In the genomic region with DNA sequence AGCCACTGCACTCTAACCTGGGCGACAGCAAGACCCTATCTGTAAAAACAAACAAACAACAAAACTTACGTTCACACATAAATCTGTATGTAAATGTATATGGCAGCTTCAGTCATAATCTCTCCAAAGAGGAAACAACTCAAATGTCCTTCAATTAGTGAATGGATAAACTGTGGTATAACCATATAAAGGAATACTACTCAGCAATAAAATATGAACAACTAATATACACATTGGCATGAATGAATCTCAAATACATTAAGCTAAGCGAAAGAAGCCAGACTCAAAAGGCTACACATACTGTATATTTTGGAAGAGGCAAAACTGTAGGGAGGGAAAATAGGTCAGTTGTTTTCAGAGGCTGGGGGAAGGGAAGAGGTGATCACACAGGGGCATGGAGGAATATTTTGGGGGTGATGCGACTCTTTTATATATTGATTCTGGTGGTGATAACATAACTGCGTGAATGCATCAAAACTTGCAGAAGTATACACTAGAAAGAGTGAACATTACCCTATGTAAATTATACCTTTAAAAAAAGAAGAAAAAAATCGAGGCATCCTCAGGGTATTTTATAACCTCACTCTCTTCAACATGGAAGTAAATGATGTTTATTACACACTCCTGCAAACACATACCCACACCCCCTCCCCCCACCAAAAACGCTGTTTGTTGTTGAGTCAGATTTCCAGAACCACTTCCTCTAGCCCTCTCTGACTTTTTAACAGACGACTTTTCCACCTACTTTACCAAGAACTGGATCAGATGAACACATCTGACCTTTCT, we compare ENCODE assay signal across 10 cellular contexts. TPM values are rescaled to one million over a fixed set of nuclear protein-coding genes. Genes with fewer than 3 reads are reported as not detected.
DNase-seq lines count a peak whose midpoint lies in the region; ATAC-seq, FAIRE-seq and TF ChIP-seq lines count a peak whose summit lies in the region.
"Had no signal": no experiment of that assay in that cellular context is flagged by ENCODE, and none has a peak within 500 bp of the region (broad histone marks: within the 10 kb centered on the region; RNA-seq: fewer than 3 reads in every experiment).

No MANE protein-coding gene starts in this region.

- no peaks in the 10 kb centered on the region for H3K4me1 ChIP-seq in smooth muscle cell (ENCODE audit: low read depth)

- H3K27me3 ChIP-seq in smooth muscle cell (ENCODE audit: low read depth) = no peaks in the 10 kb centered on the region

- FAIRE-seq in RCC 7860 (lab: Jason Lieb, UNC) = peak; percentile 77

- peak; percentile 74 for DNase-seq in H4 (ENCODE audit: low spot score)
- peak; percentile 50 for DNase-seq in RCC 7860 (ENCODE audit: low spot score)
- DNase-seq in activated naive CD8-positive, alpha-beta T cell treated with anti-CD3 and anti-CD28 coated beads, Interleukin-2, amount 10 ng/mL, durations not matched to agents 7 days and 5 days = no peak
- DNase-seq in smooth muscle cell (lab: John Stamatoyannopoulos, UW; ENCODE audit: unreplicated experiment) = no peak
- no peak for DNase-seq in LoVo (ENCODE audit: low spot score)
- no peak for DNase-seq in hepatic stellate cell (ENCODE audit: low spot score)
- no peak for DNase-seq in HEK293T (ENCODE audit: extremely low spot score)

- peaks cover 15% of the 10 kb centered on the region for H3K4me1 Mint-ChIP-seq in activated naive CD8-positive, alpha-beta T cell treated with anti-CD3 and anti-CD28 coated beads, Interleukin-2, amount 10 ng/mL, durations not matched to agents 7 days and 5 days
- H3K4me1 Mint-ChIP-seq: mesothelial cell of epicardium had no signal

- H3K9me3 ChIP-seq in smooth muscle cell (replicated peaks; ENCODE audit: low read depth) = no peaks in the 10 kb centered on the region

- ATAC-seq in activated naive CD8-positive, alpha-beta T cell treated with anti-CD3 and anti-CD28 coated beads, Interleukin-2, amount 10 ng/mL, durations not matched to agents 7 days and 5 days (ENCODE audit: low read depth) = peak; percentile 79
- no peak for ATAC-seq in GM18511 (IDR thresholded peaks at IDR 0.05; ENCODE audit: unreplicated experiment)

- H3F3A ChIP-seq in smooth muscle cell (ENCODE audit: low read depth) = peaks cover 6% of the 10 kb centered on the region

- H3K9me3 Mint-ChIP-seq in activated naive CD8-positive, alpha-beta T cell treated with anti-CD3 and anti-CD28 coated beads, Interleukin-2, amount 10 ng/mL, durations not matched to agents 7 days and 5 days = no peaks in the 10 kb centered on the region

- peak overlapping the region; percentile 42 for H3K27ac Mint-ChIP-seq in activated naive CD8-positive, alpha-beta T cell treated with anti-CD3 and anti-CD28 coated beads, Interleukin-2, amount 10 ng/mL, durations not matched to agents 7 days and 5 days
- H3K27ac Mint-ChIP-seq: mesothelial cell of epicardium had no signal

- no peak overlapping the region for H3K4me3 ChIP-seq in smooth muscle cell
- H3K4me3 ChIP-seq: coronary artery had no signal

- H3K36me3 Mint-ChIP-seq in activated naive CD8-positive, alpha-beta T cell treated with anti-CD3 and anti-CD28 coated beads, Interleukin-2, amount 10 ng/mL, durations not matched to agents 7 days and 5 days = no peaks in the 10 kb centered on the region
- H3K36me3 Mint-ChIP-seq: mesothelial cell of epicardium had no signal

- H2AFZ ChIP-seq in smooth muscle cell (ENCODE audit: low read depth) = peak overlapping the region; percentile 14

- no peaks in the 10 kb centered on the region for H4K20me1 ChIP-seq in smooth muscle cell (ENCODE audit: low read depth)

- H3K9ac ChIP-seq in smooth muscle cell (ENCODE audit: low read depth) = no peak overlapping the region

- TF ChIP-seq CTCF in smooth muscle cell (IDR thresholded peaks at IDR 0.05; ENCODE audit: borderline replicate concordance, insufficient read depth, poor library complexity, severe bottlenecking) = no peak

- WGBS in smooth muscle cell (ENCODE audit: low lambda C conversion rate) = 4% methylated on average over 8 of the region's 8 CpGs

- POLR2A ChIA-PET in activated naive CD8-positive, alpha-beta T cell treated with anti-CD3 and anti-CD28 coated beads, Interleukin-2, amount 10 ng/mL, durations not matched to agents 7 days and 5 days (lab: Charles Lee) = no interaction called here
- POLR2A ChIA-PET in HEK293T (lab: Yijun Ruan, JAX) = no interaction called here

- peak overlapping the region; percentile 49 for H3K4me3 Mint-ChIP-seq in activated naive CD8-positive, alpha-beta T cell treated with anti-CD3 and anti-CD28 coated beads, Interleukin-2, amount 10 ng/mL, durations not matched to agents 7 days and 5 days
- H3K4me3 Mint-ChIP-seq: mesothelial cell of epicardium had no signal

- H3K36me3 ChIP-seq in smooth muscle cell (ENCODE audit: low read depth) = no peaks in the 10 kb centered on the region

- peak overlapping the region; percentile 27 for H3K4me2 ChIP-seq in smooth muscle cell

- H3K79me2 ChIP-seq in smooth muscle cell (ENCODE audit: low read depth) = no peaks in the 10 kb centered on the region

- H3K27me3 Mint-ChIP-seq in activated naive CD8-positive, alpha-beta T cell treated with anti-CD3 and anti-CD28 coated beads, Interleukin-2, amount 10 ng/mL, durations not matched to agents 7 days and 5 days = peaks cover 20% of the 10 kb centered on the region

- H3K27ac ChIP-seq in smooth muscle cell (ENCODE audit: low read depth) = peak overlapping the region; percentile 64
- H3K27ac ChIP-seq: coronary artery had no signal

- CTCF ChIA-PET in HEK293T (lab: Yijun Ruan, JAX) = interaction anchor here (0.9 kb wide), 1 partner anchor 42 kb away, joined by 3 read pairs; no protein-coding TSS in a partner anchor

TF ChIP-seq in HEK293T, 16 proteins besides CTCF, POLR2A, EP300 and RAD21:
- TF ChIP-seq FOXM1 (IDR thresholded peaks at IDR 0.05; ENCODE audit: borderline replicate concordance) (no peak), FOXK2 (IDR thresholded peaks at IDR 0.05) (no peak), LEF1 (IDR thresholded peaks at IDR 0.05; ENCODE audit: borderline replicate concordance) (no peak), ZNF384 (IDR thresholded peaks at IDR 0.05) (no peak), L3MBTL2 (conservative IDR thresholded peaks at IDR 0.05) (no peak), ELF4 (IDR thresholded peaks at IDR 0.05) (no peak), TARDBP (IDR thresholded peaks at IDR 0.05) (no peak), ARNT (IDR thresholded peaks at IDR 0.05) (no peak), SP1 (IDR thresholded peaks at IDR 0.05) (no peak), SUZ12 (IDR thresholded peaks at IDR 0.05) (no peak), BHLHE40 (IDR thresholded peaks at IDR 0.05; ENCODE audit: borderline replicate concordance) (no peak), CTBP1 (IDR thresholded peaks at IDR 0.05; ENCODE audit: borderline replicate concordance) (no peak), PKNOX1 (IDR thresholded peaks at IDR 0.05) (no peak), HDGF (IDR thresholded peaks at IDR 0.05; ENCODE audit: borderline replicate concordance) (no peak)

RNA-seq across cellular contexts. Expression of gene SMOX, which starts 18.0 kb away (rescaled TPM):
- total RNA-seq in H4 (2014; rRNA removed; shearing (Covaris generic)) = 9.1 and 12.2 TPM in 2 replicates
- 1 to 10 TPM; 1.6 to 2.1 TPM for total RNA-seq in activated naive CD8-positive, alpha-beta T cell treated with anti-CD3 and anti-CD28 coated beads, Interleukin-2, amount 10 ng/mL, durations not matched to agents 7 days and 5 days
- total RNA-seq in smooth muscle cell = 11.5 and 18.2 TPM in 2 replicates
- 30.6 and 36.1 TPM in 2 replicates for polyA plus RNA-seq in smooth muscle cell

Comparison
In these comparisons a context has a peak if more than half of its experiments do, and no peak if none do; other contexts are left out.
1. DNase-seq: peak in H4 (single experiment) and RCC 7860 (single experiment); none in activated naive CD8-positive, alpha-beta T cell treated with anti-CD3 and anti-CD28 coated beads, Interleukin-2, amount 10 ng/mL, durations not matched to agents 7 days and 5 days (single experiment), smooth muscle cell (single experiment), LoVo (single experiment), hepatic stellate cell (single experiment) and HEK293T (single experiment).